In the genomic region with DNA sequence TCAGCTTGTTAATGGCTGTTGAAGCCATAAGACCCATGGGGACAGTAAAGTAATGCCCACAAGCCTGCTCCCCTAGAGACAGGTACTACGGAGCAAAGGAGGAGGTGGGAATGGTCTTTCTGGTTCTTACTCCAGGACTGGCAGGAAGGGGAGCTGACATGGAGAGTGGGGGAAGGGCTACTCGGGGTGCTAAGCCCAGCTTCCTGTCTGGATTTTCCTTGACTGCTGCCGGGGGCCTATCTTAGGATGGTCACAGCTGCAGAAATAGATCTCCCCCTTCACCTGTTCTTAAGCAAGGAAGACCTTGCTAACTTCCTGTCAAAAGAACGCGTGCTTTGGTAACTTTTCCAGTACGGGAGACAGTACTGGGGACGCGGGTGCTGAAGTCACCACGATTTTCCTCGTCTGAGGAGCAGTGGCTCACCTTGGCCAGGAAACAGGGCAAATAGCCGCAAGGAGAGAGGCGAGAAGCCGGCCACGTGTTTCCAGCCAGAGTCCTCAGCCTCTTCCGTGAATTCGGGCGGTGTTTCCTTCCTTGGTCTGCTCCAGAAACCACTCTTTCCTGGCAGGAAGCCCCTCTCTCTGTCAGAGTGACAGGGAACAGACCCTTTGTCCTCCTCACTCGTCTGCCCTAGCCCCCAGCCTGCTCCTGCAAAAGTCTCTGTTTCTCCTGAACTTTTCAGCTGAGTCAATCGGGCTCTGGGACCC, we compare ENCODE assay signal across 1 cellular context.
TF ChIP-seq lines count a peak whose summit lies in the region.

No MANE protein-coding gene starts in this region.

TF ChIP-seq in endothelial cell of umbilical vein, 7 proteins besides CTCF, POLR2A, EP300 and RAD21:
- peak; percentile 36 for TF ChIP-seq MYC (IDR thresholded peaks at IDR 0.05; ENCODE audit: low read depth, low read length)
- TF ChIP-seq, protein P1, sequence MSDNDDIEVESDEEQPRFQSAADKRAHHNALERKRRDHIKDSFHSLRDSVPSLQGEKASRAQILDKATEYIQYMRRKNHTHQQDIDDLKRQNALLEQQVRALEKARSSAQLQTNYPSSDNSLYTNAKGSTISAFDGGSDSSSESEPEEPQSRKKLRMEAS (IDR thresholded peaks at IDR 0.05; ENCODE audit: insufficient read depth, insufficient read length) = peak; percentile 86
- TF ChIP-seq FOS (IDR thresholded peaks at IDR 0.05; ENCODE audit: borderline replicate concordance, insufficient read depth, low read length) = no peak
- no peak for TF ChIP-seq POLR2AphosphoS5 (IDR thresholded peaks at IDR 0.05; ENCODE audit: insufficient read depth, low read depth, low read length)
